In genomic region chr3:5057857-5058324, GRCh38 we compare ENCODE assay signal across 8 cellular contexts.
DNase-seq lines count a peak whose midpoint lies in the region; ATAC-seq and TF ChIP-seq lines count a peak whose summit lies in the region.

No MANE protein-coding gene starts in this region.

- no peaks in the 10 kb centered on the region for H3K4me1 Mint-ChIP-seq in CD8-positive, alpha-beta memory T cell
- peaks cover 6% of the 10 kb centered on the region for H3K4me1 Mint-ChIP-seq in activated T-cell treated with anti-CD3 and anti-CD28 coated beads, Interleukin-2, amount 50 U/mL, for 4 hours (ENCODE audit: low read depth)
- H3K4me1 Mint-ChIP-seq in neural crest cell = no peaks in the 10 kb centered on the region

- no peaks in the 10 kb centered on the region for H3K36me3 Mint-ChIP-seq in CD8-positive, alpha-beta memory T cell
- no peaks in the 10 kb centered on the region for H3K36me3 Mint-ChIP-seq in activated T-cell treated with anti-CD3 and anti-CD28 coated beads, Interleukin-2, amount 50 U/mL, for 4 hours (ENCODE audit: insufficient read depth)
- H3K36me3 Mint-ChIP-seq in neural crest cell (ENCODE audit: low read depth) = no peaks in the 10 kb centered on the region

- H3K9me3 Mint-ChIP-seq in CD8-positive, alpha-beta memory T cell = no peaks in the 10 kb centered on the region
- H3K9me3 Mint-ChIP-seq in activated T-cell treated with anti-CD3 and anti-CD28 coated beads, Interleukin-2, amount 50 U/mL, for 4 hours = no peaks in the 10 kb centered on the region
- no peaks in the 10 kb centered on the region for H3K9me3 Mint-ChIP-seq in neural crest cell

- H3K4me1 ChIP-seq in CD8-positive, alpha-beta memory T cell (ENCODE audit: insufficient read depth, low read length) = no peaks in the 10 kb centered on the region
- peaks cover 0 to 9% (median 0%) of the 10 kb centered on the region in 4 donors for H3K4me1 ChIP-seq in Peyer's patch

- H3K9me3 ChIP-seq in CD8-positive, alpha-beta memory T cell (ENCODE audit: low read length) = no peaks in the 10 kb centered on the region
- no peaks in the 10 kb centered on the region for H3K9me3 ChIP-seq in Peyer's patch

- POLR2A ChIA-PET in CD8-positive, alpha-beta memory T cell (lab: Charles Lee) = no interaction called here

- no peaks in the 10 kb centered on the region for H3K27me3 ChIP-seq in CD8-positive, alpha-beta memory T cell (ENCODE audit: insufficient read depth, low read length, poor library complexity, severe bottlenecking)
- H3K27me3 ChIP-seq in Peyer's patch = no peaks in the 10 kb centered on the region

- peaks cover 7 to 10% of the 10 kb centered on the region in 2 donors for H3K27me3 Mint-ChIP-seq in CD8-positive, alpha-beta memory T cell
- peaks cover 2% of the 10 kb centered on the region for H3K27me3 Mint-ChIP-seq in activated T-cell treated with anti-CD3 and anti-CD28 coated beads, Interleukin-2, amount 50 U/mL, for 4 hours (ENCODE audit: low read depth)
- peaks cover 19% of the 10 kb centered on the region for H3K27me3 Mint-ChIP-seq in neural crest cell (ENCODE audit: low read depth)

- H3K4me3 Mint-ChIP-seq in CD8-positive, alpha-beta memory T cell = no peak overlapping the region
- H3K4me3 Mint-ChIP-seq in activated T-cell treated with anti-CD3 and anti-CD28 coated beads, Interleukin-2, amount 50 U/mL, for 4 hours = no peak overlapping the region
- H3K4me3 Mint-ChIP-seq in neural crest cell = no peak overlapping the region

- no peak overlapping the region for H3K27ac Mint-ChIP-seq in CD8-positive, alpha-beta memory T cell
- no peak overlapping the region for H3K27ac Mint-ChIP-seq in neural crest cell (ENCODE audit: unreplicated experiment)

- no peaks in the 10 kb centered on the region for H3K36me3 ChIP-seq in CD8-positive, alpha-beta memory T cell (ENCODE audit: insufficient read depth, low read length)
- H3K36me3 ChIP-seq in Peyer's patch = no peaks in the 10 kb centered on the region

- TF ChIP-seq CTCF in Peyer's patch (IDR thresholded peaks at IDR 0.05) (peak; percentile 55 to 92 (median 84)), fibroblast of mammary gland (conservative IDR thresholded peaks at IDR 0.05; ENCODE audit: control insufficient read depth, insufficient read depth, low read depth, low read length) (peak; percentile 73), neural crest cell (conservative IDR thresholded peaks at IDR 0.05) (peak; percentile 85)

- ATAC-seq in GM19395 (IDR thresholded peaks at IDR 0.05; ENCODE audit: unreplicated experiment) = peak; percentile 91
- ATAC-seq in HG03460 (IDR thresholded peaks at IDR 0.05; ENCODE audit: unreplicated experiment) = peak; percentile 85
- peak; percentile 91 to 96 for ATAC-seq in activated T-cell treated with anti-CD3 and anti-CD28 coated beads, Interleukin-2, amount 50 U/mL, for 4 hours

- DNase-seq in CD8-positive, alpha-beta memory T cell = peak; percentile 52 to 79 (median 61)
- DNase-seq in Peyer's patch (peak; percentile 60 to 92 (median 75)), fibroblast of mammary gland (ENCODE audit: low read depth) (peak; percentile 92), neural crest cell (ENCODE audit: low read depth, low spot score) (peak; percentile 33), stromal cell of bone marrow (ENCODE audit: low read depth) (peak; percentile 79)
- DNase-seq in activated T-cell treated with anti-CD3 and anti-CD28 coated beads, Interleukin-2, amount 50 U/mL, for 4 hours = peak; percentile 71

- no peak overlapping the region for H3K27ac ChIP-seq in CD8-positive, alpha-beta memory T cell (ENCODE audit: low read depth, low read length)
- H3K27ac ChIP-seq in Peyer's patch = no peak overlapping the region

- no peak overlapping the region for H3K4me3 ChIP-seq in CD8-positive, alpha-beta memory T cell (ENCODE audit: low read length)
- H3K4me3 ChIP-seq in Peyer's patch (no peak overlapping the region), fibroblast of mammary gland (ENCODE audit: control insufficient read depth, low read depth, low read length) (no peak overlapping the region)

- CTCF ChIA-PET in CD8-positive, alpha-beta memory T cell (lab: Charles Lee) = interaction anchor here (0.6 to 5.6 kb wide), 13 partner anchors 15 to 366 kb away, joined by 3 to 95 read pairs (median 4); no protein-coding TSS in a partner anchor

- TF ChIP-seq POLR2A in Peyer's patch (IDR thresholded peaks at IDR 0.05) = no peak

Comparison
In these comparisons a context has a peak if more than half of its experiments do, and no peak if none do; other contexts are left out.
1. DNase-seq: peak in every context shown above with its lines; median percentile 92 in fibroblast of mammary gland; 79 in stromal cell of bone marrow; 75 in Peyer's patch; 71 in activated T-cell treated with anti-CD3 and anti-CD28 coated beads, Interleukin-2, amount 50 U/mL, for 4 hours; 61 in CD8-positive, alpha-beta memory T cell; 33 in neural crest cell.